Comparison of ENCODE assay signal across 1 cellular context in the genomic region with DNA sequence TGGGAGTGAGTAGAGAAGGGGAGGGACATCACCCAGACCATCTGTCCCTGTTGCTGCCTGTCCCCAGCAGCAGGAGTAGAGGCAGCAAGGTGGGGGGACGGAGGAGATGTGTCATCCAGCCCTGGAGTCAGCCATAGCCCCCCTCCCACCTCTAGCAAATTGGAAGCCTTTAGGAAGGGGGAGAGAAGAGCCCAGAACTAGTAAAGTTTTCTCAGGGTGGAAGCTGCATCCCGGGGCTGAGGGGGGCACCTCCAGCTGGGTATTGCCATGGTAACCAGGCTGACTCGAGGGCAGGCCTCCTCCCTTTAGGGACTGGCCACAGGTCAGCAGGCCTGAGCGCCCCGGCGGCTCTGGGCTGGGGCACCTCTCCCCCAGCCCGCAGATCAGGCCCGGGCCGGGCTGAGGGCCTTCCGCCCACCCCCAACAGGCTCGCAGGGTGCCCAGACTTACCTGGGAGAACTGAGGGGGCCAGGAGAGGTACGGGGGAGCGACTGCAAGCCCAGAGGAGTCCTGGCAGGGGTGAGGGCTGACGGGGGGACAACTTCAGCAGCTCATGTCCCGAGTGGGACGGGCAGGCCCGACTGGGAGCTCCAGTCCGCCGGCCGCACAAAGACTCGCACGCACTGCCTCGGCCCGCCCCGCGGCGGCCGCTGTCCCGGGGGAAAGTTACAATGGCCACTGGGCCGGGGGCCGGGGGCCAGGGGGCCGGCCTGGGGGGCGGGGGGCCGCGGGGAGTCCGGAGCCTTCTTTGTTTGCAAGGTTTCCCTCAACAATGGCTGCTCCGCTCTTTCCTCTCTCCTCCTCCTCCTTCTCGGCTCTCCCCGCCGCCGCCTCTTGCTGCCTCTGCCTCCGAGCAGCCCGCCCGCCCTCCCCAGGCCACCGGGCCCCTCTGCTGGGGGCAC.
TF ChIP-seq lines count a peak whose summit lies in the region.

No MANE protein-coding gene starts in this region.

TF ChIP-seq in endothelial cell of umbilical vein, 7 proteins besides CTCF, POLR2A, EP300 and RAD21:
- TF ChIP-seq FOS (IDR thresholded peaks at IDR 0.05; ENCODE audit: borderline replicate concordance, insufficient read depth, low read length), result no peak
- no peak for TF ChIP-seq EZH2 (IDR thresholded peaks at IDR 0.05; ENCODE audit: borderline replicate concordance, low read depth, low read length, severe bottlenecking)
- TF ChIP-seq POLR2AphosphoS5 (IDR thresholded peaks at IDR 0.05; ENCODE audit: insufficient read depth, low read depth, low read length), result no peak
- TF ChIP-seq MYC (IDR thresholded peaks at IDR 0.05; ENCODE audit: low read depth, low read length), result no peak
- TF ChIP-seq, protein P1, sequence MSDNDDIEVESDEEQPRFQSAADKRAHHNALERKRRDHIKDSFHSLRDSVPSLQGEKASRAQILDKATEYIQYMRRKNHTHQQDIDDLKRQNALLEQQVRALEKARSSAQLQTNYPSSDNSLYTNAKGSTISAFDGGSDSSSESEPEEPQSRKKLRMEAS (IDR thresholded peaks at IDR 0.05; ENCODE audit: insufficient read depth, insufficient read length), result no peak
- TF ChIP-seq GATA2 (IDR thresholded peaks at IDR 0.05; ENCODE audit: insufficient read depth, insufficient read length, low read depth, low read length), result no peak
- TF ChIP-seq JUN (IDR thresholded peaks at IDR 0.05; ENCODE audit: borderline replicate concordance, insufficient read depth, insufficient read length, low read depth), result no peak
